ENCODE assay signal across 9 cellular contexts in genomic region chr2:217402622-217403383, GRCh38.
DNase-seq lines count a peak whose midpoint lies in the region; ATAC-seq and TF ChIP-seq lines count a peak whose summit lies in the region.
"Had no signal": no experiment of that assay in that cellular context is flagged by ENCODE, and none has a peak within 500 bp of the region (broad histone marks: within the 10 kb centered on the region; RNA-seq: fewer than 3 reads in every experiment).

No MANE protein-coding gene starts in this region.

- 32 to 52% methylated on average over 7 of the region's 7 CpGs for WGBS in sigmoid colon, 2 donors

- ATAC-seq in HG02610 (IDR thresholded peaks at IDR 0.05; ENCODE audit: unreplicated experiment): no peak
- no peak for ATAC-seq in HG03565 (IDR thresholded peaks at IDR 0.05; ENCODE audit: unreplicated experiment)

- H3K4me3 ChIP-seq in fibroblast of the aortic adventitia (ENCODE audit: low read depth, low read length) (no peak overlapping the region), sigmoid colon (no peak overlapping the region)

- no peak for TF ChIP-seq POLR2A in sigmoid colon (IDR thresholded peaks at IDR 0.05)

- DNase-seq in HPDE6-E6E7 (ENCODE audit: extremely low spot score): peak; percentile 59
- peak; percentile 68 for DNase-seq in NCI-H82 treated with DMSO at 0.1 percent for 48 hours (lab: John Stamatoyannopoulos, UW; ENCODE audit: unreplicated experiment)
- peak; percentile 58 for DNase-seq in fibroblast of the aortic adventitia (ENCODE audit: low read depth)
- peak; percentile 89 for DNase-seq in sigmoid colon
- no peak for DNase-seq in NCI-H2029 (lab: John Stamatoyannopoulos, UW)
- no peak for DNase-seq in NCI-H2081 treated with DMSO at 0.1 percent for 48 hours (lab: John Stamatoyannopoulos, UW)
- DNase-seq: KG1 had no signal

- peaks cover 0 to 32% (median 29%) of the 10 kb centered on the region in 4 donors for H3K4me1 ChIP-seq in sigmoid colon

- intact Hi-C loops in sigmoid colon (cut with DNase I): loop anchor here (5.0 kb wide), 1 partner anchor 711 kb away; no protein-coding TSS in a partner anchor

- no peaks in the 10 kb centered on the region for H3K36me3 ChIP-seq in sigmoid colon

- TF ChIP-seq CTCF in fibroblast of the aortic adventitia (IDR thresholded peaks at IDR 0.05; ENCODE audit: insufficient read depth, low read length) (no peak), sigmoid colon (IDR thresholded peaks at IDR 0.05) (no peak)

- TF ChIP-seq EP300 in sigmoid colon (IDR thresholded peaks at IDR 0.05): peak in 1 of 4 donors; percentile 7

- H3K27me3 ChIP-seq in sigmoid colon: no peaks in the 10 kb centered on the region

- H3K9me3 ChIP-seq in sigmoid colon: no peaks in the 10 kb centered on the region

- peak overlapping the region; percentile 72 to 85 (median 77) for H3K27ac ChIP-seq in sigmoid colon

Comparison
In these comparisons a context has a peak if more than half of its experiments do, and no peak if none do; other contexts are left out.
1. DNase-seq: peak in HPDE6-E6E7 (single experiment), NCI-H82 treated with DMSO at 0.1 percent for 48 hours (single experiment), fibroblast of the aortic adventitia (single experiment) and sigmoid colon (single experiment); none in NCI-H2029 (single experiment) and NCI-H2081 treated with DMSO at 0.1 percent for 48 hours (single experiment).